In the genomic region with DNA sequence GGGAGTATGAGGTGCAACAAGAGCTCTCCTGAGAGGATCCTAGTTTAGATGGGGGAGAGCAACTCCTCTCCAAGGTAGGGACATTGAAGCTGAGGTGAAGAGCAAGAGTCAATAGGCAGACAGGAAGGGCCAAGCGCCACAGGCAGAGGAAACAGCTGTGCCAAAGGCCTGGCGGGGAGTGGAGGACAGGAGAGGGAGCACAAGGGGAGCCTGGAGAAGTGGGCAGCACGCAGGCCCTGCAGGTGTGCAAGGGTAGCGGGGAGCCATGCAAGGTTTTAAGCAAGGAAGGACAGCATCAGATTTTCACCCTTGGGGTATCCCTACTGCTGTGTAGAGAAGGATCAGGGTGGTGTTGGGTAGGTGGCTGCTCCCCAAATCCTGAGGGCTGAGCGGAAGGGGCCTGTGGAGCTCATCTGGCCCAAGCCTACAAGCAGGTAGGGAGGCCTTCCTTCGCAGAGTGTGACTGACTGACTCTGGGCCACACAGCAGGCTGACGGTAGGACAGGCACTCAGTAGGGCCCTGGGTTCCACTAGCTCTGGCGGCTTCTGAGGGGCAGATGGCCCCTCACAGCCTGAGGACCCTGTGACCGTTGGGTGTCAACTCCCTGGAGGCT, we compare ENCODE assay signal across 1 cellular context.
TF ChIP-seq lines count a peak whose summit lies in the region.

No MANE protein-coding gene starts in this region.

TF ChIP-seq in H1, 55 proteins besides CTCF, POLR2A, EP300 and RAD21:
- TF ChIP-seq SRF (IDR thresholded peaks at IDR 0.05; ENCODE audit: low read depth, low read length), result no peak
- TF ChIP-seq CBX8 (IDR thresholded peaks at IDR 0.05; ENCODE audit: borderline replicate concordance, low read depth, low read length), result no peak
- TF ChIP-seq SP4 (IDR thresholded peaks at IDR 0.05; ENCODE audit: low read length), result no peak
- TF ChIP-seq RBBP5 (IDR thresholded peaks at IDR 0.05; ENCODE audit: borderline replicate concordance, low read depth, low read length), result no peak
TF ChIP-seq in H1: peak in this region for 0.
